Comparison of ENCODE assay signal across 10 cellular contexts in the genomic region with DNA sequence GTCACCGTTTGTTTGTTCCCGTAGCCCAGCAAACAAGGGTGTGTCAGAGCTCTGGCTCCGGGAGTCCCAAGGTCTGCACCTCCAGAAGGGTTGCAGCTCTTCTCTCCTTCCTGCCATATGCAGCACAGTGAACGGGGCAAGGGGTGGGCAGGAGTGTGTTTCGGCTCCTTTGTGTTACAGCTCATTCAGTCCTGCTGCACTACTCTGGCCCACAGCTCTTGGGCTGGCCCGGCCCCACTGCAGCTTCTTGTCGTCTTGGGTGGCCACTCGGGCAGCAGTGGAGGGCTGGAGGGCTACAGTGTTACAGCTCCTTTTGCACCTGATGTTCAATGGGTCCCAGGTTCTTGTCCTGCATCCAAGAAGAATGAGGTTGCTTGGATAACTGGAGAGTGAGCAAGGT.
"Had no signal": no experiment of that assay in that cellular context is flagged by ENCODE, and none has a peak within 500 bp of the region (broad histone marks: within the 10 kb centered on the region; RNA-seq: fewer than 3 reads in every experiment).

No MANE protein-coding gene starts in this region.

- H3K4me2 ChIP-seq: GM23338 had no signal

- H3K9me3 ChIP-seq: HAP-1 had no signal

- H3K27ac Mint-ChIP-seq: GM23338, H9, HFFc6 had no signal

- H3K9ac ChIP-seq: GM23248 had no signal

- H3K4me3 ChIP-seq: GM23248, GM23338, HAP-1 had no signal

- H3K36me3 ChIP-seq: HAP-1 had no signal

- ATAC-seq: GM23338, HCT116 had no signal

- H3K4me1 ChIP-seq: HAP-1 had no signal

- H3K9me3 Mint-ChIP-seq: GM23338, H9 had no signal

- H2AFZ ChIP-seq: GM23248, GM23338 had no signal

- DNase-seq: GM23248, GOT3, H7, H9, HCEC 1CT, HFFc6 had no signal

- H3K4me1 Mint-ChIP-seq: GM23338, H9 had no signal

- H3K27ac ChIP-seq: GM23248 had no signal

- H3K4me3 Mint-ChIP-seq: GM23338, H9, HFFc6 had no signal

- FAIRE-seq: H54 had no signal
